ENCODE assay signal across 11 cellular contexts in the genomic region with DNA sequence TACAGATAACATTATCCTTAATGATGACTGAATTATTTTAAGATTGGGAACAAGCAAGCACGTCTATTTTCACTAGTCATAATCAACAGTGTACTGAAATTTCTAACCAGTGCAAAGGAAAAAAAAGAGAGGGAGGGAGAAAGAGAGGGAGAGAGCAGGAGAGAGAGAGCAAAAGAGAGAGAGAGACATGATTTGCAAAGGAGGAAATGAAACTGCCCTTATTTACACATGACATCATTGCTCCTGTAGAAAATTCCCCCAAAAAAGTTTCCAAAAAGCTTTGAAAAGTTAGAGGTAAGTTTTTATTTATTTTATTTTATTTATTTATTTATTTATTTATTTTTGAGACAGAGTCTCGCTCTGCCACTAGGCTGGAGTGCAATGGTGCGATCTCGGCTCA.
"Had no signal": no experiment of that assay in that cellular context is flagged by ENCODE, and none has a peak within 500 bp of the region (broad histone marks: within the 10 kb centered on the region; RNA-seq: fewer than 3 reads in every experiment).

No MANE protein-coding gene starts in this region.

- H3K4me2 ChIP-seq: GM23338 had no signal

- DNase-seq: H9, HCEC 1CT, HFFc6, IMR-90, Kasumi-1, KG1 had no signal

- ATAC-seq: GM23338, K562 had no signal

- FAIRE-seq: H1, H54, HTR-8/SVneo, K562 had no signal

- H2AFZ ChIP-seq: GM23338 had no signal

- H3K4me3 ChIP-seq: GM23338, K562 had no signal
